19 cellular contexts compared by ENCODE assay signal in genomic region chr1:208942394-208942793, GRCh38.
"Had no signal": no experiment of that assay in that cellular context is flagged by ENCODE, and none has a peak within 500 bp of the region (broad histone marks: within the 10 kb centered on the region; RNA-seq: fewer than 3 reads in every experiment).

No MANE protein-coding gene starts in this region.

- ATAC-seq: activated naive CD4-positive, alpha-beta T cell treated with anti-CD3 and anti-CD28 coated beads, Interleukin-2, amount 50 U/mL, for 72 hours; body of pancreas; left cardiac atrium; lower lobe of right lung; psoas muscle; right lobe of liver; T-helper 17 cell had no signal

- DNase-seq: activated CD4-positive, alpha-beta memory T cell treated with anti-CD3 and anti-CD28 coated beads, Interleukin-2, amount 10 ng/mL, durations not matched to agents 7 days and 5 days; activated CD4-positive, alpha-beta T cell treated with anti-CD3 and anti-CD28 coated beads for 4 hours; activated effector memory CD4-positive, alpha-beta T cell treated with anti-CD3 and anti-CD28 coated beads, Interleukin-2, amount 50 U/mL, for 16 hours; activated T-cell treated with anti-CD3 and anti-CD28 coated beads, Interleukin-2, amount 50 U/mL, for 48 hours; amniotic stem cell; body of pancreas; cerebellar nuclear complex; dorsolateral prefrontal cortex; esophagus squamous epithelium; foreskin melanocyte; heart right ventricle; left cardiac atrium; lower lobe of right lung; midbrain; psoas muscle; right lobe of liver; spleen; T-helper 17 cell had no signal

- H3K4me3 ChIP-seq: body of pancreas, dorsolateral prefrontal cortex, esophagus squamous epithelium, heart right ventricle, lower lobe of right lung, psoas muscle, right lobe of liver, spleen had no signal
